18 cellular contexts compared by ENCODE assay signal in the genomic region with DNA sequence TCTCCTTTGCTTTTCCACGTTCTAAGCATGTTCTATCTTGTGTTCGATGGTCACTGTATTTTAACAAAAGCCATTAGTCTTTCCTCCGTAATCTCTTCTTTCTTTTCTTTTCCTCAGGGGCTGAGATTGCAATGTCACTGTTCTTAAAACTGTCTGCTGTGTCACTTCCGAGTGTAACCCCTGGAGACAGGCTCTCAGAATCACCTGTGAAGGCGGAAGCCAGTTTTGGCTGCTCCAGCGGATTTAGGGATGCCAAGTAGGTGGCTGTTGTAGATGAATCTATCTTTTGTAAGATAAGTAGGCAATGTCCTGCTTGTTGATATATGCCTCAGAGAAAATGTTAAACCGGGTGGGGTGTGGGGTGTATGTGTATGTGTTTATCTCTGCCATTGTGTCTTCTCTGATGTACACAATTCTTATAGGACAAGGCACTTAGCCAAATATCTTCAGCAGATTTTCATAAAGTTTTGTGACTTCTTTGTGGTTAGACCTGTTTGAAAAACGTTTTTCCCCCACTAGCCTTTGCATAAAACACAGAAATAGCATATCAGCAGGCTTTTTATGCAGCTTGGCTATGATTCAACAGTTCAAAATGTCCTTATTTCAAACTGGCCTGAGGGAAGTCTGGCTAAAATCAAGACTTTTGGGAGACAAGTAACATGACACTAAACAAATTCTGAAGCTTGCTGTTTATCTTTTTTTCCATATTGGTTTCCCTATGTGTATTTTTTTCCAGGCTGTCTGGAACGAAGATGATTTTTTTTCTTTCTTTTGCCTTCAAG.
DNase-seq lines count a peak whose midpoint lies in the region; ATAC-seq, FAIRE-seq and TF ChIP-seq lines count a peak whose summit lies in the region.
"Had no signal": no experiment of that assay in that cellular context is flagged by ENCODE, and none has a peak within 500 bp of the region (broad histone marks: within the 10 kb centered on the region; RNA-seq: fewer than 3 reads in every experiment).

No MANE protein-coding gene starts in this region.

- H2AFZ ChIP-seq in GM23338 = peak overlapping the region; percentile 84; the same call in 1 of the 2 replicates

- in situ Hi-C loops in HAP-1 (cut with MboI; ENCODE audit: low sequenced_read_pairs) = loop anchor here (25.0 kb wide), 1 partner anchor 97 kb away; the partner anchor contains the start of gene L3MBTL4

- H3K4me2 ChIP-seq in GM23338 = no peak overlapping the region

- TF ChIP-seq POLR2A in prostate gland (IDR thresholded peaks at IDR 0.05) = no peak

- no peak overlapping the region for H3K4me3 ChIP-seq in GM23338
- H3K4me3 ChIP-seq in prostate gland = no peak overlapping the region
- no peak overlapping the region for H3K4me3 ChIP-seq in HAP-1
- no peak overlapping the region for H3K4me3 ChIP-seq in colonic mucosa
- H3K4me3 ChIP-seq: gastroesophageal sphincter, uterus had no signal

- no peak overlapping the region for H3K27ac ChIP-seq in GM23338 (ENCODE audit: low read depth)
- peak overlapping the region in 1 of 2 donors; percentile 12 for H3K27ac ChIP-seq in prostate gland
- H3K27ac ChIP-seq in colonic mucosa = no peak overlapping the region
- H3K27ac ChIP-seq: gastroesophageal sphincter, VCaP had no signal

- H4K20me1 ChIP-seq in GM23338 (replicated peaks; ENCODE audit: insufficient read depth) = no peaks in the 10 kb centered on the region

- TF ChIP-seq CTCF in GM23338 (conservative IDR thresholded peaks at IDR 0.05; ENCODE audit: low read depth in 2 of 2) (no peak), prostate gland (IDR thresholded peaks at IDR 0.05) (no peak), colonic mucosa (IDR thresholded peaks at IDR 0.05) (no peak)

- 0 out of 2 replicates have a peak, but pooled peaks cover 13% of the 10 kb centered on the region for H3K9me2 ChIP-seq in GM23338 (ENCODE audit: insufficient read depth)

- DNase-seq in GM23338 (ENCODE audit: low spot score) = peak; percentile 6
- peak; percentile 65 for DNase-seq in RPMI8226
- peak; percentile 25 for DNase-seq in prostate gland (ENCODE audit: low spot score)
- DNase-seq in HAP-1 (ENCODE audit: low spot score in 2 of 2) = no peak
- no peak for DNase-seq in NCI-H748 treated with DMSO at 0.1 percent for 48 hours (lab: John Stamatoyannopoulos, UW)
- no peak for DNase-seq in NAMALWA (ENCODE audit: low spot score)
- DNase-seq in colonic mucosa = no peak
- DNase-seq: activated effector memory CD4-positive, alpha-beta T cell treated with Interleukin-2 at 50 U/mL for 16 hours; AML-193; DMS153; KG1; midbrain; NCI-H1436 treated with DMSO at 0.1 percent for 48 hours; stimulated activated naive B cell treated with anti-CD40 and anti-IgM and Interleukin-4, amounts not matched to agents 10 μg/mL and 1 μg/mL and 100 μg/mL, for 72 hours; uterus had no signal

- intact Hi-C loops in prostate gland (cut with DNase I) (no loop called here), colonic mucosa (cut with DNase I) (no loop called here)

- H3K79me2 ChIP-seq in GM23338 (replicated peaks; ENCODE audit: insufficient read depth) = no peaks in the 10 kb centered on the region

- no peak for ATAC-seq in GM23338
- ATAC-seq: gastroesophageal sphincter; stimulated activated naive B cell treated with anti-CD40 and anti-IgM and Interleukin-4, amounts not matched to agents 10 μg/mL and 1 μg/mL and 100 μg/mL, for 72 hours had no signal

- H3K9me3 Mint-ChIP-seq in GM23338 = no peaks in the 10 kb centered on the region

- H3K27me3 Mint-ChIP-seq in GM23338 (ENCODE audit: insufficient read depth, low read depth, poor library complexity) = peaks cover 1% of the 10 kb centered on the region

- no peak overlapping the region for H3K4me3 Mint-ChIP-seq in GM23338
- H3K4me3 Mint-ChIP-seq: stimulated activated naive B cell treated with anti-CD40 and anti-IgM and Interleukin-4, amounts not matched to agents 10 μg/mL and 1 μg/mL and 100 μg/mL, for 72 hours had no signal

- 13% methylated on average over 9 of the region's 9 CpGs for WGBS in prostate gland

- H3K36me3 Mint-ChIP-seq in GM23338 (ENCODE audit: low read depth) = no peaks in the 10 kb centered on the region
- H3K36me3 Mint-ChIP-seq: stimulated activated naive B cell treated with anti-CD40 and anti-IgM and Interleukin-4, amounts not matched to agents 10 μg/mL and 1 μg/mL and 100 μg/mL, for 72 hours had no signal

- peak overlapping the region; percentile 52 for H3K27ac Mint-ChIP-seq in GM23338
- H3K27ac Mint-ChIP-seq: stimulated activated naive B cell treated with anti-CD40 and anti-IgM and Interleukin-4, amounts not matched to agents 10 μg/mL and 1 μg/mL and 100 μg/mL, for 72 hours had no signal

- H3K9me3 ChIP-seq in prostate gland = no peaks in the 10 kb centered on the region
- no peaks in the 10 kb centered on the region for H3K9me3 ChIP-seq in HAP-1
- no peaks in the 10 kb centered on the region for H3K9me3 ChIP-seq in colonic mucosa
- H3K9me3 ChIP-seq: uterus had no signal

- peaks cover 7% of the 10 kb centered on the region for H3K4me1 Mint-ChIP-seq in GM23338
- H3K4me1 Mint-ChIP-seq: stimulated activated naive B cell treated with anti-CD40 and anti-IgM and Interleukin-4, amounts not matched to agents 10 μg/mL and 1 μg/mL and 100 μg/mL, for 72 hours had no signal

- no peaks in the 10 kb centered on the region for H3F3A ChIP-seq in GM23338 (replicated peaks; ENCODE audit: low read depth)

- H3K27me3 ChIP-seq in GM23338 (ENCODE audit: insufficient read depth) (no peaks in the 10 kb centered on the region), prostate gland (replicated peaks; ENCODE audit: insufficient read depth) (no peaks in the 10 kb centered on the region), HAP-1 (ENCODE audit: low read depth) (no peaks in the 10 kb centered on the region), colonic mucosa (no peaks in the 10 kb centered on the region)
- H3K27me3 ChIP-seq: uterus had no signal

- no peak overlapping the region for H3K9ac ChIP-seq in colonic mucosa (ENCODE audit: low read depth in 2 of 2, low read length in 2 of 2)

- no peaks in the 10 kb centered on the region for H3K4me1 ChIP-seq in GM23338 (ENCODE audit: insufficient read depth)
- no peaks in the 10 kb centered on the region for H3K4me1 ChIP-seq in prostate gland (replicated peaks)
- no peaks in the 10 kb centered on the region for H3K4me1 ChIP-seq in HAP-1
- no peaks in the 10 kb centered on the region for H3K4me1 ChIP-seq in colonic mucosa
- H3K4me1 ChIP-seq: gastroesophageal sphincter, uterus had no signal

- FAIRE-seq in endometrium (lab: Jason Lieb, UNC) = peak; percentile 96

- H3K36me3 ChIP-seq in GM23338 (ENCODE audit: insufficient read depth) (no peaks in the 10 kb centered on the region), prostate gland (no peaks in the 10 kb centered on the region), HAP-1 (replicated peaks) (no peaks in the 10 kb centered on the region), colonic mucosa (no peaks in the 10 kb centered on the region)
- H3K36me3 ChIP-seq: gastroesophageal sphincter, uterus had no signal

TF ChIP-seq in GM23338, 12 proteins besides CTCF, POLR2A, EP300 and RAD21 (continues in another document):
- no peak for TF ChIP-seq NANOG (IDR thresholded peaks at IDR 0.05; ENCODE audit: borderline replicate concordance)
- TF ChIP-seq JUNB (IDR thresholded peaks at IDR 0.05; ENCODE audit: unreplicated experiment) = no peak
- TF ChIP-seq, protein P1, sequence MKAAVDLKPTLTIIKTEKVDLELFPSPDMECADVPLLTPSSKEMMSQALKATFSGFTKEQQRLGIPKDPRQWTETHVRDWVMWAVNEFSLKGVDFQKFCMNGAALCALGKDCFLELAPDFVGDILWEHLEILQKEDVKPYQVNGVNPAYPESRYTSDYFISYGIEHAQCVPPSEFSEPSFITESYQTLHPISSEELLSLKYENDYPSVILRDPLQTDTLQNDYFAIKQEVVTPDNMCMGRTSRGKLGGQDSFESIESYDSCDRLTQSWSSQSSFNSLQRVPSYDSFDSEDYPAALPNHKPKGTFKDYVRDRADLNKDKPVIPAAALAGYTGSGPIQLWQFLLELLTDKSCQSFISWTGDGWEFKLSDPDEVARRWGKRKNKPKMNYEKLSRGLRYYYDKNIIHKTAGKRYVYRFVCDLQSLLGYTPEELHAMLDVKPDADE (IDR thresholded peaks at IDR 0.05) = no peak
- TF ChIP-seq CREB1 (CRISPR knock-in tag; IDR thresholded peaks at IDR 0.05; ENCODE audit: low read depth) = no peak
- no peak for TF ChIP-seq POLR2AphosphoS5 (IDR thresholded peaks at IDR 0.05; ENCODE audit: low read depth)
- TF ChIP-seq REST (IDR thresholded peaks at IDR 0.05; ENCODE audit: unreplicated experiment) = no peak

Comparison
In these comparisons a context has a peak if more than half of its experiments do, and no peak if none do; other contexts are left out.
1. DNase-seq: peak in GM23338 (single experiment), RPMI8226 (single experiment) and prostate gland (single experiment); none in HAP-1 (0 of 2), NCI-H748 treated with DMSO at 0.1 percent for 48 hours (single experiment), NAMALWA (single experiment) and colonic mucosa (single experiment).